Comparison of ENCODE assay signal across 19 cellular contexts in the genomic region with DNA sequence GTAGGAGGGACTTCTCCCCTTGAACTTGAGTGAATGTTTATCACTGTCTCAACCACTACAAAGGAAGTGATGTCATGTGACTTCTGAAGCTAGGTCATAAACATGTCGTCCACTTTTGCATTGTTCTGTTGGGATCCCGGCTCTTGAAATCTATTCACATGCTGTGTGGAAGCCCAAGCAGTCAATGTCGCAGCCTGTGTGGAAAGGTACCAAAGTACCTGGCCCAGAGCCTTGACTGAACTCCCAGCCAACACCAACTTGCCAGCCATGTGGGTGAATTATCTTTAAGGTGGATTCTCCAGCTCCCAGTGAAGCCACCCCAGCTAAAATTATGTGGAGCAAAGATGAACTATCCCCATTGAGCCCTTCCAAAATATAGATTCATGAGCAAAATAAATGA.
DNase-seq lines count a peak whose midpoint lies in the region; ATAC-seq, FAIRE-seq and TF ChIP-seq lines count a peak whose summit lies in the region.
"Had no signal": no experiment of that assay in that cellular context is flagged by ENCODE, and none has a peak within 500 bp of the region (broad histone marks: within the 10 kb centered on the region; RNA-seq: fewer than 3 reads in every experiment).

No MANE protein-coding gene starts in this region.

- H3K4me3 ChIP-seq in GM23338 = no peak overlapping the region
- H3K4me3 ChIP-seq in K562 = no peak overlapping the region
- no peak overlapping the region for H3K4me3 ChIP-seq in breast epithelium
- H3K4me3 ChIP-seq: GM12878 had no signal

- H3K9me3 ChIP-seq in K562 (replicated peaks; ENCODE audit: control insufficient read depth, insufficient read depth, low read depth, low read length) (0 out of 2 replicates have a peak, but pooled peaks cover 4% of the 10 kb centered on the region), breast epithelium (no peaks in the 10 kb centered on the region)

- no peak for FAIRE-seq in K562 (lab: Jason Lieb, UNC)
- FAIRE-seq: GM12878, GM18507 had no signal

- no peak overlapping the region for H3K4me3 Mint-ChIP-seq in GM23338
- H3K4me3 Mint-ChIP-seq: CD4-positive, alpha-beta memory T cell; H9 had no signal

- H3K27ac Mint-ChIP-seq in GM23338 = no peak overlapping the region
- H3K27ac Mint-ChIP-seq: CD4-positive, alpha-beta memory T cell; H9 had no signal

- peaks cover 10% of the 10 kb centered on the region; the same call in 2 of the 3 replicates for H3K9me3 Mint-ChIP-seq in GM23338

- no peaks in the 10 kb centered on the region for H3K9me2 ChIP-seq in GM23338 (ENCODE audit: insufficient read depth)

- no peaks in the 10 kb centered on the region for H4K20me1 ChIP-seq in GM23338 (replicated peaks; ENCODE audit: insufficient read depth)
- no peaks in the 10 kb centered on the region for H4K20me1 ChIP-seq in K562 (replicated peaks; ENCODE audit: control insufficient read depth, insufficient read depth, low read length)

- H2AFZ ChIP-seq in GM23338 = peak overlapping the region; percentile 59; the same call in 1 of the 2 replicates
- H2AFZ ChIP-seq in K562 (ENCODE audit: low read depth, low read length) = peak overlapping the region; percentile 77

- H3F3A ChIP-seq in GM23338 (replicated peaks; ENCODE audit: low read depth) = no peaks in the 10 kb centered on the region

- TF ChIP-seq RAD21 in K562 (CRISPR knock-in tag; conservative IDR thresholded peaks at IDR 0.05 in 1 of 2, IDR thresholded peaks at IDR 0.05 in 1 of 2) = no peak

- no TSS peak for BruUV-seq in K562 (replicated peaks; lab: Mats Ljungman, UMichigan)

- DNase-seq in Right ventricle myocardium superior = no peak
- DNase-seq in left cardiac atrium = no peak
- peak; percentile 3 for DNase-seq in GM13976 (ENCODE audit: low spot score)
- no peak for DNase-seq in GM23338 (ENCODE audit: low spot score)
- no peak for DNase-seq in K562 (ENCODE audit: extremely low read depth in 1 of 4, low spot score in 3 of 4)
- DNase-seq in erythroblast (lab: John Stamatoyannopoulos, UW) = no peak
- DNase-seq in breast epithelium (ENCODE audit: low spot score in 2 of 2) = no peak
- DNase-seq: C1 segment of cervical spinal cord; Calu3; CD4-positive, alpha-beta memory T cell; COR-L47; DMS79; EL; GDM1; H9 had no signal

- ATAC-seq in Right ventricle myocardium superior (ENCODE audit: poor library complexity) (peak; percentile 75), left cardiac atrium (no peak), GM23338 (no peak), K562 (peak; percentile 26; the same call in 1 of the 3 replicates), HG02970 (IDR thresholded peaks at IDR 0.05; ENCODE audit: low FRiP score, unreplicated experiment) (no peak)
- ATAC-seq: GM12878, HCT116 had no signal

- H3K4me1 ChIP-seq in GM23338 (ENCODE audit: insufficient read depth) (no peaks in the 10 kb centered on the region), K562 (replicated peaks in 1 of 2; ENCODE audit: control insufficient read depth in 2 of 2, insufficient read depth in 2 of 2, low read length in 2 of 2) (no peaks in the 10 kb centered on the region), breast epithelium (no peaks in the 10 kb centered on the region)

- TF ChIP-seq POLR2A in K562 (conservative IDR thresholded peaks at IDR 0.05) = no peak
- TF ChIP-seq POLR2A in erythroblast (IDR thresholded peaks at IDR 0.05; ENCODE audit: low read length) = no peak
- no peak for TF ChIP-seq POLR2A in breast epithelium (IDR thresholded peaks at IDR 0.05)

- H3K27me3 ChIP-seq in GM23338 (ENCODE audit: insufficient read depth) (no peaks in the 10 kb centered on the region), K562 (ENCODE audit: control insufficient read depth in 2 of 2, insufficient read depth in 2 of 2, low read length in 2 of 2) (no peaks in the 10 kb centered on the region), breast epithelium (no peaks in the 10 kb centered on the region)

- H3K36me3 Mint-ChIP-seq in GM23338 (ENCODE audit: low read depth) = peaks cover 5% of the 10 kb centered on the region; the same call in 1 of the 3 replicates
- H3K36me3 Mint-ChIP-seq: CD4-positive, alpha-beta memory T cell had no signal

- TF ChIP-seq CTCF in GM13976 (IDR thresholded peaks at IDR 0.05; ENCODE audit: borderline replicate concordance, control extremely low read depth, extremely low read depth, insufficient read depth, missing control alignments) = no peak
- no peak for TF ChIP-seq CTCF in GM23338 (conservative IDR thresholded peaks at IDR 0.05; ENCODE audit: low read depth in 2 of 2)
- no peak for TF ChIP-seq CTCF in K562 (IDR thresholded peaks at IDR 0.05 in 2 of 3, conservative IDR thresholded peaks at IDR 0.05 in 1 of 3; ENCODE audit: insufficient read depth in 2 of 3, low read depth in 1 of 3, low read length in 3 of 3)
- no peak for TF ChIP-seq CTCF in breast epithelium (IDR thresholded peaks at IDR 0.05)

- H3K4me1 Mint-ChIP-seq in GM23338 = no peaks in the 10 kb centered on the region
- H3K4me1 Mint-ChIP-seq: CD4-positive, alpha-beta memory T cell had no signal

- CTCF ChIA-PET in K562 (lab: Yijun Ruan, JAX; ENCODE audit: low intra/inter-chr PET ratio) = no interaction called here

- in situ Hi-C loops in GM13976 (cut with MboI; ENCODE audit: low sequenced_read_pairs, unreplicated experiment) (no loop called here), K562 (cut with MboI) (no loop called here)

- peaks cover 3% of the 10 kb centered on the region; the same call in 1 of the 2 replicates for H3K36me3 ChIP-seq in GM23338 (ENCODE audit: insufficient read depth)
- H3K36me3 ChIP-seq in K562 (ENCODE audit: control insufficient read depth, insufficient read depth, low read length) = no peaks in the 10 kb centered on the region
- H3K36me3 ChIP-seq in breast epithelium = no peaks in the 10 kb centered on the region

- WGBS in K562 (ENCODE audit: insufficient coverage, low coverage, missing lambda C conversion rate) = 0% methylated on average over 3 of the region's 3 CpGs

- H3K4me2 ChIP-seq in GM23338 (no peak overlapping the region), K562 (ENCODE audit: insufficient read depth, low read length) (no peak overlapping the region)

- intact Hi-C loops in Right ventricle myocardium superior (cut with DNase I) = no loop called here
- intact Hi-C loops in left cardiac atrium (cut with DNase I) = no loop called here
- intact Hi-C loops in K562 (cut with micrococcal nuclease) = no loop called here
- intact Hi-C loops in breast epithelium (cut with DNase I; ENCODE audit: low total_unique reads) = no loop called here

- H3K9me1 ChIP-seq in K562 (ENCODE audit: control insufficient read depth, insufficient read depth, low read length) = no peaks in the 10 kb centered on the region

- H3K79me2 ChIP-seq in GM23338 (replicated peaks; ENCODE audit: insufficient read depth) (no peaks in the 10 kb centered on the region), K562 (ENCODE audit: control insufficient read depth, insufficient read depth, low read length) (no peaks in the 10 kb centered on the region)

- POLR2A ChIA-PET in K562 (lab: Yijun Ruan, JAX) = no interaction called here

- H3K27me3 Mint-ChIP-seq in GM23338 (ENCODE audit: insufficient read depth, low read depth, poor library complexity) = no peaks in the 10 kb centered on the region

- TF ChIP-seq EP300 in K562 (IDR thresholded peaks at IDR 0.05; ENCODE audit: low read length) = no peak

- no peak overlapping the region for H3K9ac ChIP-seq in K562 (ENCODE audit: insufficient read depth in 1 of 2, low read depth in 2 of 2, low read length in 2 of 2)

- H3K27ac ChIP-seq in GM23338 (ENCODE audit: low read depth) = no peak overlapping the region
- no peak overlapping the region for H3K27ac ChIP-seq in K562 (ENCODE audit: extremely low read depth, low read depth, low read length)
- H3K27ac ChIP-seq in breast epithelium = no peak overlapping the region

TF ChIP-seq in K562, 482 proteins besides CTCF, POLR2A, EP300 and RAD21:
- TF ChIP-seq THRA (IDR thresholded peaks at IDR 0.05) (no peak), TFE3 (CRISPR knock-in tag; IDR thresholded peaks at IDR 0.05) (peak; percentile 82), ZNF561 (CRISPR knock-in tag; conservative IDR thresholded peaks at IDR 0.05) (no peak), DLX4 (CRISPR knock-in tag; IDR thresholded peaks at IDR 0.05) (no peak), RAD51 (IDR thresholded peaks at IDR 0.05; ENCODE audit: borderline replicate concordance, low read depth) (0 out of 2 replicates have a peak, but pooled peaks have one; percentile 29), C11orf30 (IDR thresholded peaks at IDR 0.05; ENCODE audit: low read depth) (no peak), DMBX1 (CRISPR knock-in tag; IDR thresholded peaks at IDR 0.05; ENCODE audit: borderline replicate concordance) (peak; percentile 38; the same call in 1 of the 2 replicates)
TF ChIP-seq in K562: peak in this region for 3.

Comparison
In these comparisons a context has a peak if more than half of its experiments do, and no peak if none do; other contexts are left out.
1. ATAC-seq: peak in Right ventricle myocardium superior (single experiment) and K562 (single experiment); none in left cardiac atrium (0 of 2), GM23338 (single experiment) and HG02970 (single experiment).